3 cellular contexts compared by ENCODE assay signal in genomic region chr7:44496385-44496784, GRCh38.
TF ChIP-seq lines count a peak whose summit lies in the region.

No MANE protein-coding gene starts in this region.

TF ChIP-seq in HepG2, 621 proteins besides CTCF, POLR2A, EP300 and RAD21:
- TF ChIP-seq MAFF (IDR thresholded peaks at IDR 0.05; ENCODE audit: low read depth, low read length) (peak; percentile 68), AKNA (CRISPR knock-in tag; IDR thresholded peaks at IDR 0.05; ENCODE audit: borderline replicate concordance) (no peak), CEBPZ (IDR thresholded peaks at IDR 0.05; ENCODE audit: low read length) (no peak), ZNF761 (CRISPR knock-in tag; conservative IDR thresholded peaks at IDR 0.05) (no peak), MAFK (conservative IDR thresholded peaks at IDR 0.05 in 1 of 2, IDR thresholded peaks at IDR 0.05 in 1 of 2; ENCODE audit: low read length in 2 of 2) (peak; percentile 83 to 84)

TF ChIP-seq in IMR-90, 13 proteins besides CTCF, POLR2A, EP300 and RAD21:
- peak; percentile 64 for TF ChIP-seq MAFK (IDR thresholded peaks at IDR 0.05; ENCODE audit: low read depth, low read length)
- TF ChIP-seq RCOR1 (IDR thresholded peaks at IDR 0.05; ENCODE audit: insufficient replicate concordance, low read length), result no peak
TF ChIP-seq in IMR-90: peak in this region for 1.

TF ChIP-seq in endothelial cell of umbilical vein, 7 proteins besides CTCF, POLR2A, EP300 and RAD21:
- no peak for TF ChIP-seq FOS (IDR thresholded peaks at IDR 0.05; ENCODE audit: borderline replicate concordance, insufficient read depth, low read length)
- no peak for TF ChIP-seq MAX (IDR thresholded peaks at IDR 0.05; ENCODE audit: insufficient read depth, insufficient read length)
- TF ChIP-seq EZH2 (IDR thresholded peaks at IDR 0.05; ENCODE audit: borderline replicate concordance, low read depth, low read length, severe bottlenecking), result no peak
- TF ChIP-seq JUN (IDR thresholded peaks at IDR 0.05; ENCODE audit: borderline replicate concordance, insufficient read depth, insufficient read length, low read depth), result no peak
- no peak for TF ChIP-seq GATA2 (IDR thresholded peaks at IDR 0.05; ENCODE audit: insufficient read depth, insufficient read length, low read depth, low read length)
- no peak for TF ChIP-seq POLR2AphosphoS5 (IDR thresholded peaks at IDR 0.05; ENCODE audit: insufficient read depth, low read depth, low read length)
- TF ChIP-seq MYC (IDR thresholded peaks at IDR 0.05; ENCODE audit: low read depth, low read length), result no peak
